1 cellular context compared by ENCODE assay signal in the genomic region with DNA sequence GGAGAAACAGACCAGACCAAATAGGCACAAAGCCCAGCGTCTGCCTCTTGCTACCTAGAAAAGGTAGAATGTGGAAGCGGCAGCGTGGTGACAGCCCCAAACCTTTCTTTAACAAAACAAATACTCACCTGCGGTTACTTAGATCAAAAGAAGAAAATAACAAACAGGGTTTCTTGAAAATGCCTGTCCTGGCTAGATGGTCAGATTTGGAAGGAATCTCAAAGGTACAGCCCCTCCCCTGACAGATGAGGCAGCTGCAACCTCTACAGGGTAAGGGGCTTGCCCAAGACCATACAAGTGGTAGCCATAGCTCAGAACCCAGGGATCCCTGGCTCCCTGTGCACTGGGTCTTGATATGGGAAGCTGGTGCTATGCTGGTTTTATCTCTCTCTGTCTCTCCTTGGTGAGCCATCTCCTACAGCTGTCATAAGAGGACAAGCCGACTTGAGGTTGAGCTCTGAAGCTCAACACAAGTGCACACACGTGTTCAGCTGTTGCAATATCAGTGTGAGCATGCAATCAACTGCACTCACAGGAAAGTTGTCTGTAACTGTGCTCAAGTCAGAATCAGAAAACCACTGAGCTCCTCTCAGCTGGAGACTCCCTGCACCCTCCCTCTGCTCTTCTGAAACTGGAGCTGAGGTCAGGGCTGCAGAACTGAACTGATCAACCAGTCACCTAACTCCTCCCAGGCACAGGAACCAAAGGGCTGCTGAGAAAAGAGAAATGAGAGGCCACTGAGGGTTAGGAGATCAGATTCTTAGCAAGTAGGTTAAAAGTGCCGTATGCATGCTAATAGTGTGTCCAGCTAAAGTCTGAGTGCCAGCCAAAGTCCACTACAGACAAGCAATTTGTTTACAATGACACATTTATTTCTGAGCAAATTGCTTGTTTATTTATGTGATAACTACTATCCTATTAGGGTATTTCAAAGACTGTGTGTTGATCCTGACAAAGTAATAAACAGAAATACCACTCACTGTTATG.
TF ChIP-seq lines count a peak whose summit lies in the region.

No MANE protein-coding gene starts in this region.

TF ChIP-seq in HepG2, 621 proteins besides CTCF, POLR2A, EP300 and RAD21 (continued from another document and continues in another):
- no peak for TF ChIP-seq ZNF737 (CRISPR knock-in tag; IDR thresholded peaks at IDR 0.05; ENCODE audit: borderline replicate concordance)
- TF ChIP-seq ZNF878 (CRISPR knock-in tag; IDR thresholded peaks at IDR 0.05) = 0 out of 2 replicates have a peak, but pooled peaks have one; percentile 19
- no peak for TF ChIP-seq ZC3H13 (CRISPR knock-in tag; IDR thresholded peaks at IDR 0.05)
- TF ChIP-seq FOXA1 (IDR thresholded peaks at IDR 0.05) = 0 out of 2 replicates have a peak, but pooled peaks have one; percentile 27
- TF ChIP-seq FOXA1 (CRISPR knock-in tag; IDR thresholded peaks at IDR 0.05) = no peak; the same call in 1 of the 2 replicates
- TF ChIP-seq RFX3 (CRISPR knock-in tag; IDR thresholded peaks at IDR 0.05) = no peak
- peak; percentile 81 for TF ChIP-seq TBX3 (IDR thresholded peaks at IDR 0.05; ENCODE audit: borderline replicate concordance)
- TF ChIP-seq GLI4 (CRISPR knock-in tag; IDR thresholded peaks at IDR 0.05; ENCODE audit: borderline replicate concordance) = peak; percentile 35; the same call in 1 of the 2 replicates
- TF ChIP-seq ZMAT3 (CRISPR knock-in tag; conservative IDR thresholded peaks at IDR 0.05) = no peak
- TF ChIP-seq, protein P1, sequence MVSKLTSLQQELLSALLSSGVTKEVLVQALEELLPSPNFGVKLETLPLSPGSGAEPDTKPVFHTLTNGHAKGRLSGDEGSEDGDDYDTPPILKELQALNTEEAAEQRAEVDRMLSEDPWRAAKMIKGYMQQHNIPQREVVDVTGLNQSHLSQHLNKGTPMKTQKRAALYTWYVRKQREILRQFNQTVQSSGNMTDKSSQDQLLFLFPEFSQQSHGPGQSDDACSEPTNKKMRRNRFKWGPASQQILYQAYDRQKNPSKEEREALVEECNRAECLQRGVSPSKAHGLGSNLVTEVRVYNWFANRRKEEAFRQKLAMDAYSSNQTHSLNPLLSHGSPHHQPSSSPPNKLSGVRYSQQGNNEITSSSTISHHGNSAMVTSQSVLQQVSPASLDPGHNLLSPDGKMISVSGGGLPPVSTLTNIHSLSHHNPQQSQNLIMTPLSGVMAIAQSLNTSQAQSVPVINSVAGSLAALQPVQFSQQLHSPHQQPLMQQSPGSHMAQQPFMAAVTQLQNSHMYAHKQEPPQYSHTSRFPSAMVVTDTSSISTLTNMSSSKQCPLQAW (CRISPR knock-in tag; IDR thresholded peaks at IDR 0.05) = no peak
- TF ChIP-seq, protein P2, sequence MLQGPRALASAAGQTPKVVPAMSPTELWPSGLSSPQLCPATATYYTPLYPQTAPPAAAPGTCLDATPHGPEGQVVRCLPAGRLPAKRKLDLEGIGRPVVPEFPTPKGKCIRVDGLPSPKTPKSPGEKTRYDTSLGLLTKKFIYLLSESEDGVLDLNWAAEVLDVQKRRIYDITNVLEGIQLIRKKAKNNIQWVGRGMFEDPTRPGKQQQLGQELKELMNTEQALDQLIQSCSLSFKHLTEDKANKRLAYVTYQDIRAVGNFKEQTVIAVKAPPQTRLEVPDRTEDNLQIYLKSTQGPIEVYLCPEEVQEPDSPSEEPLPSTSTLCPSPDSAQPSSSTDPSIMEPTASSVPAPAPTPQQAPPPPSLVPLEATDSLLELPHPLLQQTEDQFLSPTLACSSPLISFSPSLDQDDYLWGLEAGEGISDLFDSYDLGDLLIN (CRISPR knock-in tag; IDR thresholded peaks at IDR 0.05; ENCODE audit: borderline replicate concordance) = no peak
- TF ChIP-seq, protein P3, sequence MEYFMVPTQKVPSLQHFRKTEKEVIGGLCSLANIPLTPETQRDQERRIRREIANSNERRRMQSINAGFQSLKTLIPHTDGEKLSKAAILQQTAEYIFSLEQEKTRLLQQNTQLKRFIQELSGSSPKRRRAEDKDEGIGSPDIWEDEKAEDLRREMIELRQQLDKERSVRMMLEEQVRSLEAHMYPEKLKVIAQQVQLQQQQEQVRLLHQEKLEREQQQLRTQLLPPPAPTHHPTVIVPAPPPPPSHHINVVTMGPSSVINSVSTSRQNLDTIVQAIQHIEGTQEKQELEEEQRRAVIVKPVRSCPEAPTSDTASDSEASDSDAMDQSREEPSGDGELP (IDR thresholded peaks at IDR 0.05; ENCODE audit: borderline replicate concordance, low read depth) = peak; percentile 66; the same call in 1 of the 2 replicates
- TF ChIP-seq, protein P4, sequence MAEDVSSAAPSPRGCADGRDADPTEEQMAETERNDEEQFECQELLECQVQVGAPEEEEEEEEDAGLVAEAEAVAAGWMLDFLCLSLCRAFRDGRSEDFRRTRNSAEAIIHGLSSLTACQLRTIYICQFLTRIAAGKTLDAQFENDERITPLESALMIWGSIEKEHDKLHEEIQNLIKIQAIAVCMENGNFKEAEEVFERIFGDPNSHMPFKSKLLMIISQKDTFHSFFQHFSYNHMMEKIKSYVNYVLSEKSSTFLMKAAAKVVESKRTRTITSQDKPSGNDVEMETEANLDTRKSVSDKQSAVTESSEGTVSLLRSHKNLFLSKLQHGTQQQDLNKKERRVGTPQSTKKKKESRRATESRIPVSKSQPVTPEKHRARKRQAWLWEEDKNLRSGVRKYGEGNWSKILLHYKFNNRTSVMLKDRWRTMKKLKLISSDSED (CRISPR knock-in tag; IDR thresholded peaks at IDR 0.05) = no peak
- TF ChIP-seq ZNF749 (CRISPR knock-in tag; IDR thresholded peaks at IDR 0.05; ENCODE audit: borderline replicate concordance) = no peak
- no peak for TF ChIP-seq RAD51 (IDR thresholded peaks at IDR 0.05; ENCODE audit: borderline replicate concordance)
- TF ChIP-seq NFYB (CRISPR knock-in tag; IDR thresholded peaks at IDR 0.05) = no peak
- TF ChIP-seq ZNF891 (CRISPR knock-in tag; IDR thresholded peaks at IDR 0.05) = no peak
- TF ChIP-seq ZBTB7B (CRISPR knock-in tag; IDR thresholded peaks at IDR 0.05) = no peak
- TF ChIP-seq CREB1 (IDR thresholded peaks at IDR 0.05) = no peak
- TF ChIP-seq CREB1 (CRISPR knock-in tag; IDR thresholded peaks at IDR 0.05) = no peak
- TF ChIP-seq, protein P5, sequence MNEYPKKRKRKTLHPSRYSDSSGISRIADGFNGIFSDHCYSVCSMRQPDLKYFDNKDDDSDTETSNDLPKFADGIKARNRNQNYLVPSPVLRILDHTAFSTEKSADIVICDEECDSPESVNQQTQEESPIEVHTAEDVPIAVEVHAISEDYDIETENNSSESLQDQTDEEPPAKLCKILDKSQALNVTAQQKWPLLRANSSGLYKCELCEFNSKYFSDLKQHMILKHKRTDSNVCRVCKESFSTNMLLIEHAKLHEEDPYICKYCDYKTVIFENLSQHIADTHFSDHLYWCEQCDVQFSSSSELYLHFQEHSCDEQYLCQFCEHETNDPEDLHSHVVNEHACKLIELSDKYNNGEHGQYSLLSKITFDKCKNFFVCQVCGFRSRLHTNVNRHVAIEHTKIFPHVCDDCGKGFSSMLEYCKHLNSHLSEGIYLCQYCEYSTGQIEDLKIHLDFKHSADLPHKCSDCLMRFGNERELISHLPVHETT (CRISPR knock-in tag; conservative IDR thresholded peaks at IDR 0.05) = no peak
- peak; percentile 72; the same call in 1 of the 2 replicates for TF ChIP-seq AKAP8 (CRISPR knock-in tag; IDR thresholded peaks at IDR 0.05)
- TF ChIP-seq, protein P6, sequence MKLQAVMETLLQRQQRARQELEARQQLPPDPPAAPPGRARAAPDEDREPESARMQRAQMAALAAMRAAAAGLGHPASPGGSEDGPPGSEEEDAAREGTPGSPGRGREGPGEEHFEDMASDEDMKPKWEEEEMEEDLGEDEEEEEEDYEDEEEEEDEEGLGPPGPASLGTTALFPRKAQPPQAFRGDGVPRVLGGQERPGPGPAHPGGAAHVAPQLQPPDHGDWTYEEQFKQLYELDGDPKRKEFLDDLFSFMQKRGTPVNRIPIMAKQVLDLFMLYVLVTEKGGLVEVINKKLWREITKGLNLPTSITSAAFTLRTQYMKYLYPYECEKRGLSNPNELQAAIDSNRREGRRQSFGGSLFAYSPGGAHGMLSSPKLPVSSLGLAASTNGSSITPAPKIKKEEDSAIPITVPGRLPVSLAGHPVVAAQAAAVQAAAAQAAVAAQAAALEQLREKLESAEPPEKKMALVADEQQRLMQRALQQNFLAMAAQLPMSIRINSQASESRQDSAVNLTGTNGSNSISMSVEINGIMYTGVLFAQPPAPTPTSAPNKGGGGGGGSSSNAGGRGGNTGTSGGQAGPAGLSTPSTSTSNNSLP (IDR thresholded peaks at IDR 0.05; ENCODE audit: low read depth, low read length) = peak; percentile 88
- no peak for TF ChIP-seq WIZ (CRISPR knock-in tag; IDR thresholded peaks at IDR 0.05)
- TF ChIP-seq ATF7 (IDR thresholded peaks at IDR 0.05) = no peak
- no peak for TF ChIP-seq ATF7 (CRISPR knock-in tag; IDR thresholded peaks at IDR 0.05)
- no peak for TF ChIP-seq HNF4G (IDR thresholded peaks at IDR 0.05; ENCODE audit: borderline replicate concordance, low read depth, low read length)
- no peak; the same call in 1 of the 2 replicates for TF ChIP-seq HNF4G (CRISPR knock-in tag; IDR thresholded peaks at IDR 0.05; ENCODE audit: borderline replicate concordance, low read depth)
- no peak for TF ChIP-seq ZNF7 (CRISPR knock-in tag; IDR thresholded peaks at IDR 0.05)
- no peak for TF ChIP-seq PITX1 (CRISPR knock-in tag; IDR thresholded peaks at IDR 0.05)
- TF ChIP-seq RELA (CRISPR knock-in tag; IDR thresholded peaks at IDR 0.05) = no peak
- TF ChIP-seq ZKSCAN8 (CRISPR knock-in tag; IDR thresholded peaks at IDR 0.05; ENCODE audit: borderline replicate concordance) = no peak
- TF ChIP-seq, protein P7, sequence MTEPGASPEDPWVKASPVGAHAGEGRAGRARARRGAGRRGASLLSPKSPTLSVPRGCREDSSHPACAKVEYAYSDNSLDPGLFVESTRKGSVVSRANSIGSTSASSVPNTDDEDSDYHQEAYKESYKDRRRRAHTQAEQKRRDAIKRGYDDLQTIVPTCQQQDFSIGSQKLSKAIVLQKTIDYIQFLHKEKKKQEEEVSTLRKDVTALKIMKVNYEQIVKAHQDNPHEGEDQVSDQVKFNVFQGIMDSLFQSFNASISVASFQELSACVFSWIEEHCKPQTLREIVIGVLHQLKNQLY (CRISPR knock-in tag; IDR thresholded peaks at IDR 0.05) = no peak
- no peak for TF ChIP-seq IKZF4 (CRISPR knock-in tag; IDR thresholded peaks at IDR 0.05; ENCODE audit: borderline replicate concordance, low read depth, not compliant biosample characterization)
- TF ChIP-seq FIP1L1 (IDR thresholded peaks at IDR 0.05; ENCODE audit: borderline replicate concordance, insufficient read depth, low read depth, low read length) = no peak
- TF ChIP-seq, protein P8, sequence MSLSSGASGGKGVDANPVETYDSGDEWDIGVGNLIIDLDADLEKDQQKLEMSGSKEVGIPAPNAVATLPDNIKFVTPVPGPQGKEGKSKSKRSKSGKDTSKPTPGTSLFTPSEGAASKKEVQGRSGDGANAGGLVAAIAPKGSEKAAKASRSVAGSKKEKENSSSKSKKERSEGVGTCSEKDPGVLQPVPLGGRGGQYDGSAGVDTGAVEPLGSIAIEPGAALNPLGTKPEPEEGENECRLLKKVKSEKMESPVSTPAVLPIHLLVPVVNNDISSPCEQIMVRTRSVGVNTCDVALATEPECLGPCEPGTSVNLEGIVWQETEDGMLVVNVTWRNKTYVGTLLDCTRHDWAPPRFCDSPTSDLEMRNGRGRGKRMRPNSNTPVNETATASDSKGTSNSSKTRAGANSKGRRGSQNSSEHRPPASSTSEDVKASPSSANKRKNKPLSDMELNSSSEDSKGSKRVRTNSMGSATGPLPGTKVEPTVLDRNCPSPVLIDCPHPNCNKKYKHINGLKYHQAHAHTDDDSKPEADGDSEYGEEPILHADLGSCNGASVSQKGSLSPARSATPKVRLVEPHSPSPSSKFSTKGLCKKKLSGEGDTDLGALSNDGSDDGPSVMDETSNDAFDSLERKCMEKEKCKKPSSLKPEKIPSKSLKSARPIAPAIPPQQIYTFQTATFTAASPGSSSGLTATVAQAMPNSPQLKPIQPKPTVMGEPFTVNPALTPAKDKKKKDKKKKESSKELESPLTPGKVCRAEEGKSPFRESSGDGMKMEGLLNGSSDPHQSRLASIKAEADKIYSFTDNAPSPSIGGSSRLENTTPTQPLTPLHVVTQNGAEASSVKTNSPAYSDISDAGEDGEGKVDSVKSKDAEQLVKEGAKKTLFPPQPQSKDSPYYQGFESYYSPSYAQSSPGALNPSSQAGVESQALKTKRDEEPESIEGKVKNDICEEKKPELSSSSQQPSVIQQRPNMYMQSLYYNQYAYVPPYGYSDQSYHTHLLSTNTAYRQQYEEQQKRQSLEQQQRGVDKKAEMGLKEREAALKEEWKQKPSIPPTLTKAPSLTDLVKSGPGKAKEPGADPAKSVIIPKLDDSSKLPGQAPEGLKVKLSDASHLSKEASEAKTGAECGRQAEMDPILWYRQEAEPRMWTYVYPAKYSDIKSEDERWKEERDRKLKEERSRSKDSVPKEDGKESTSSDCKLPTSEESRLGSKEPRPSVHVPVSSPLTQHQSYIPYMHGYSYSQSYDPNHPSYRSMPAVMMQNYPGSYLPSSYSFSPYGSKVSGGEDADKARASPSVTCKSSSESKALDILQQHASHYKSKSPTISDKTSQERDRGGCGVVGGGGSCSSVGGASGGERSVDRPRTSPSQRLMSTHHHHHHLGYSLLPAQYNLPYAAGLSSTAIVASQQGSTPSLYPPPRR (CRISPR knock-in tag; IDR thresholded peaks at IDR 0.05; ENCODE audit: borderline replicate concordance) = no peak; the same call in 1 of the 2 replicates
- TF ChIP-seq, protein P9, sequence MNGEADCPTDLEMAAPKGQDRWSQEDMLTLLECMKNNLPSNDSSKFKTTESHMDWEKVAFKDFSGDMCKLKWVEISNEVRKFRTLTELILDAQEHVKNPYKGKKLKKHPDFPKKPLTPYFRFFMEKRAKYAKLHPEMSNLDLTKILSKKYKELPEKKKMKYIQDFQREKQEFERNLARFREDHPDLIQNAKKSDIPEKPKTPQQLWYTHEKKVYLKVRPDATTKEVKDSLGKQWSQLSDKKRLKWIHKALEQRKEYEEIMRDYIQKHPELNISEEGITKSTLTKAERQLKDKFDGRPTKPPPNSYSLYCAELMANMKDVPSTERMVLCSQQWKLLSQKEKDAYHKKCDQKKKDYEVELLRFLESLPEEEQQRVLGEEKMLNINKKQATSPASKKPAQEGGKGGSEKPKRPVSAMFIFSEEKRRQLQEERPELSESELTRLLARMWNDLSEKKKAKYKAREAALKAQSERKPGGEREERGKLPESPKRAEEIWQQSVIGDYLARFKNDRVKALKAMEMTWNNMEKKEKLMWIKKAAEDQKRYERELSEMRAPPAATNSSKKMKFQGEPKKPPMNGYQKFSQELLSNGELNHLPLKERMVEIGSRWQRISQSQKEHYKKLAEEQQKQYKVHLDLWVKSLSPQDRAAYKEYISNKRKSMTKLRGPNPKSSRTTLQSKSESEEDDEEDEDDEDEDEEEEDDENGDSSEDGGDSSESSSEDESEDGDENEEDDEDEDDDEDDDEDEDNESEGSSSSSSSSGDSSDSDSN (CRISPR knock-in tag; IDR thresholded peaks at IDR 0.05) = peak; percentile 23; the same call in 1 of the 2 replicates
- no peak for TF ChIP-seq ZNF496 (CRISPR knock-in tag; IDR thresholded peaks at IDR 0.05; ENCODE audit: insufficient replicate concordance)
- 0 out of 2 replicates have a peak, but pooled peaks have one; percentile 8 for TF ChIP-seq ZNF143 (CRISPR knock-in tag; IDR thresholded peaks at IDR 0.05)
- no peak for TF ChIP-seq ZNF251 (CRISPR knock-in tag; IDR thresholded peaks at IDR 0.05)
- TF ChIP-seq, protein P10, sequence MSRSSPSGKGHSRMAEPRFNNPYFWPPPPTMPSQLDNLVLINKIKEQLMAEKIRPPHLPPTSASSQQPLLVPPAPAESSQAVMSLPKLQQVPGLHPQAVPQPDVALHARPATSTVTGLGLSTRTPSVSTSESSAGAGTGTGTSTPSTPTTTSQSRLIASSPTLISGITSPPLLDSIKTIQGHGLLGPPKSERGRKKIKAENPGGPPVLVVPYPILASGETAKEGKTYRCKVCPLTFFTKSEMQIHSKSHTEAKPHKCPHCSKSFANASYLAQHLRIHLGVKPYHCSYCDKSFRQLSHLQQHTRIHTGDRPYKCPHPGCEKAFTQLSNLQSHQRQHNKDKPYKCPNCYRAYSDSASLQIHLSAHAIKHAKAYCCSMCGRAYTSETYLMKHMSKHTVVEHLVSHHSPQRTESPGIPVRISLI (CRISPR knock-in tag; IDR thresholded peaks at IDR 0.05; ENCODE audit: borderline replicate concordance) = no peak
- TF ChIP-seq NPAS2 (CRISPR knock-in tag; IDR thresholded peaks at IDR 0.05; ENCODE audit: borderline replicate concordance) = no peak
